ENCODE assay signal across 1 cellular context in the genomic region with DNA sequence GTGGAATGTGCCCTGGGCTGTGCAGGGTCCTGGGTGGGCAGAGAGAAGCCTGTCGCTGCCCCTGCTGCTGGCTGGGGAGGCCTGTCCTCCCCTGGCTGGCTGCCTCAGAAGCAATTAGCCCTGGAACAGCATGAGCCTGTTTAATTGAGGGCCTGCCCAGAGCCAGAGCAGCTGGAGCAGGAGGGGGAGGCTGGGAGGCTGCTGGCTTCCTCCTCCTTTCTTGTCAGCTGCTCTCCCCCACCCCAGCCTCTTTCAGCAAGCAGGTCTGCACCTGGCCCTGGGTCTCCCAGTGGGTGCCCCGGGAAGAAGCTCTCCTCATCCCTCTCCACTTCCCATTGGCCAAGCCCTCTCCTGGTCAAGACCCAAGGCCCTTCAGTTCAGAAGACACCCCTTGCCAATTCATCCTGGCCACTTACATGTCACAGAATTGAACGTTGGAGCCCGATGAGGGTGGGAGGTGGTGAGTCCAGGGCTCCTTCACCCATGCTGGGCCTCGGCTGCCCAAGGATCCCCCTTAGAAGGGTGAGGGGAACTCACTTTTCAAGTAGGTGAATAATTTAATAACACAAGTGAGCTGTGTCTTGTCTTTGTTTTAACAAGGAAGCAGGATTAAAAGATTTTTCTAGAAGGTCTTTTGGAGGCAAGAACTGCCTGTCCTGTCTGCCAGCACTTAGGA.
TF ChIP-seq lines count a peak whose summit lies in the region.

No MANE protein-coding gene starts in this region.

TF ChIP-seq in SK-N-SH, 30 proteins besides CTCF, POLR2A, EP300 and RAD21 (continued from another document):
- TF ChIP-seq, protein P1, sequence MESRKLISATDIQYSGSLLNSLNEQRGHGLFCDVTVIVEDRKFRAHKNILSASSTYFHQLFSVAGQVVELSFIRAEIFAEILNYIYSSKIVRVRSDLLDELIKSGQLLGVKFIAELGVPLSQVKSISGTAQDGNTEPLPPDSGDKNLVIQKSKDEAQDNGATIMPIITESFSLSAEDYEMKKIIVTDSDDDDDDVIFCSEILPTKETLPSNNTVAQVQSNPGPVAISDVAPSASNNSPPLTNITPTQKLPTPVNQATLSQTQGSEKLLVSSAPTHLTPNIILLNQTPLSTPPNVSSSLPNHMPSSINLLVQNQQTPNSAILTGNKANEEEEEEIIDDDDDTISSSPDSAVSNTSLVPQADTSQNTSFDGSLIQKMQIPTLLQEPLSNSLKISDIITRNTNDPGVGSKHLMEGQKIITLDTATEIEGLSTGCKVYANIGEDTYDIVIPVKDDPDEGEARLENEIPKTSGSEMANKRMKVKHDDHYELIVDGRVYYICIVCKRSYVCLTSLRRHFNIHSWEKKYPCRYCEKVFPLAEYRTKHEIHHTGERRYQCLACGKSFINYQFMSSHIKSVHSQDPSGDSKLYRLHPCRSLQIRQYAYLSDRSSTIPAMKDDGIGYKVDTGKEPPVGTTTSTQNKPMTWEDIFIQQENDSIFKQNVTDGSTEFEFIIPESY (IDR thresholded peaks at IDR 0.05; ENCODE audit: borderline replicate concordance, low read depth), result no peak
- TF ChIP-seq FOXM1 (IDR thresholded peaks at IDR 0.05; ENCODE audit: low read depth) (no peak), NRF1 (IDR thresholded peaks at IDR 0.05; ENCODE audit: low read depth, low read length) (no peak), JUND (IDR thresholded peaks at IDR 0.05) (no peak), EZH2phosphoT487 (IDR thresholded peaks at IDR 0.05; ENCODE audit: borderline replicate concordance, low read depth) (no peak)
- TF ChIP-seq, protein P2, sequence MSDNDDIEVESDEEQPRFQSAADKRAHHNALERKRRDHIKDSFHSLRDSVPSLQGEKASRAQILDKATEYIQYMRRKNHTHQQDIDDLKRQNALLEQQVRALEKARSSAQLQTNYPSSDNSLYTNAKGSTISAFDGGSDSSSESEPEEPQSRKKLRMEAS (IDR thresholded peaks at IDR 0.05; ENCODE audit: low read depth), result no peak
TF ChIP-seq in SK-N-SH: peak in this region for 5.
